17 cellular contexts compared by ENCODE assay signal in the genomic region with DNA sequence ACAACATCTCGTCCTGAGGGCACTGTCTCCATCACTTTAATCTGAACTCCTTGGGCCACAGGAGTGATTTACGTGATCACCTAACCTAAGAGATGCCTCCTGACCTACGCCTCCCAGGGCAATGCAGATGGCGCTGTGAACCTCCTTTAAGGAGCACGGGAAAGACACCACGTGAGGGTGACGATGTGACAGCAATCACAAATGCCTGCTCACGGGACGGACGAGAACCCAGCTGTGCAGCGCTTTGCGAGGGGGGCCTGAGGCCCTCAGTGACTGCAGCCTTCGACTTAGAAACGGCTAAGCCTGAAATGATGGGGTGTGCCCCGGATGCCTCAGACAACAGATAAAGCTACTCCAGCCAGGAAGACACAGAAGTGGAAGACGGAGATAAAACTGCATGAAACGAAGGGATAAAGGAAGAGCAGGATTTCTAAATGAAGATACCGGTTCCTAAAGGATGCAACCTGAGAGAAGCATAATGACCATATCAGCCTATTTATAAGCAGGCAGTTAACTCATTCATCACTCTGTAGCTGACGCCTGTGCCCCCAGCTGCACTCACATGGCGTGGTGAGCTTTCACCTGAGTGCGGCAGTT. TPM values are rescaled to one million over a fixed set of nuclear protein-coding genes. Genes with fewer than 3 reads are reported as not detected.
DNase-seq lines count a peak whose midpoint lies in the region; ATAC-seq, FAIRE-seq and TF ChIP-seq lines count a peak whose summit lies in the region.
"Had no signal": no experiment of that assay in that cellular context is flagged by ENCODE, and none has a peak within 500 bp of the region (broad histone marks: within the 10 kb centered on the region; RNA-seq: fewer than 3 reads in every experiment).

No MANE protein-coding gene starts in this region.

- ATAC-seq in activated CD8-positive, alpha-beta memory T cell treated with anti-CD3 and anti-CD28 coated beads, Interleukin-2, amount 10 ng/mL, durations not matched to agents 7 days and 5 days: no peak
- no peak for ATAC-seq in activated T-helper 17 cell treated with anti-CD3 and anti-CD28 coated beads, Interleukin-2, amount 50 U/mL, for 72 hours (replicated peaks)
- ATAC-seq in HG03135 (IDR thresholded peaks at IDR 0.05; ENCODE audit: unreplicated experiment): no peak
- ATAC-seq: HCT116 had no signal

- peaks cover 53% of the 10 kb centered on the region for H3K36me3 Mint-ChIP-seq in activated CD8-positive, alpha-beta memory T cell treated with anti-CD3 and anti-CD28 coated beads, Interleukin-2, amount 10 ng/mL, durations not matched to agents 7 days and 5 days
- H3K36me3 Mint-ChIP-seq in activated T-helper 17 cell treated with anti-CD3 and anti-CD28 coated beads, Interleukin-2, amount 50 U/mL, for 72 hours (ENCODE audit: low read depth): peaks cover 73% of the 10 kb centered on the region
- H3K36me3 Mint-ChIP-seq in nephron progenitor cell (ENCODE audit: low read depth): peaks cover 37% of the 10 kb centered on the region

- FAIRE-seq in H54 (lab: Jason Lieb, UNC): no peak
- FAIRE-seq: GM19239, H1 had no signal

- H3K4me3 Mint-ChIP-seq in activated CD8-positive, alpha-beta memory T cell treated with anti-CD3 and anti-CD28 coated beads, Interleukin-2, amount 10 ng/mL, durations not matched to agents 7 days and 5 days: no peak overlapping the region
- H3K4me3 Mint-ChIP-seq in activated T-helper 17 cell treated with anti-CD3 and anti-CD28 coated beads, Interleukin-2, amount 50 U/mL, for 72 hours: no peak overlapping the region
- H3K4me3 Mint-ChIP-seq in nephron progenitor cell: no peak overlapping the region
- H3K4me3 Mint-ChIP-seq: CD8-positive, alpha-beta memory T cell had no signal

- no peak for TF ChIP-seq CTCF in nephron progenitor cell (IDR thresholded peaks at IDR 0.05)

- H3K27ac ChIP-seq in KOPT-K1 (ENCODE audit: low read depth, low read length, poor library complexity, severe bottlenecking): peak overlapping the region; percentile 5
- H3K27ac ChIP-seq: BLaER1 had no signal

- no peaks in the 10 kb centered on the region for H3K9me3 Mint-ChIP-seq in activated CD8-positive, alpha-beta memory T cell treated with anti-CD3 and anti-CD28 coated beads, Interleukin-2, amount 10 ng/mL, durations not matched to agents 7 days and 5 days (ENCODE audit: low read depth)
- H3K9me3 Mint-ChIP-seq in activated T-helper 17 cell treated with anti-CD3 and anti-CD28 coated beads, Interleukin-2, amount 50 U/mL, for 72 hours: no peaks in the 10 kb centered on the region
- H3K9me3 Mint-ChIP-seq in nephron progenitor cell: no peaks in the 10 kb centered on the region
- H3K9me3 Mint-ChIP-seq: CD8-positive, alpha-beta memory T cell had no signal

- CTCF ChIA-PET in activated CD8-positive, alpha-beta memory T cell treated with anti-CD3 and anti-CD28 coated beads, Interleukin-2, amount 10 ng/mL, durations not matched to agents 7 days and 5 days (lab: Charles Lee): no interaction called here

- H3K9me3 ChIP-seq in KOPT-K1 (ENCODE audit: insufficient read depth, low read length, poor library complexity, severe bottlenecking): no peaks in the 10 kb centered on the region
- H3K9me3 ChIP-seq: BLaER1, Caco-2 had no signal

- no peaks in the 10 kb centered on the region for H3K27me3 Mint-ChIP-seq in activated CD8-positive, alpha-beta memory T cell treated with anti-CD3 and anti-CD28 coated beads, Interleukin-2, amount 10 ng/mL, durations not matched to agents 7 days and 5 days
- H3K27me3 Mint-ChIP-seq in activated T-helper 17 cell treated with anti-CD3 and anti-CD28 coated beads, Interleukin-2, amount 50 U/mL, for 72 hours: no peaks in the 10 kb centered on the region
- no peaks in the 10 kb centered on the region for H3K27me3 Mint-ChIP-seq in nephron progenitor cell (ENCODE audit: low read depth, poor library complexity)
- H3K27me3 Mint-ChIP-seq: CD8-positive, alpha-beta memory T cell had no signal

- H3K36me3 ChIP-seq in KOPT-K1 (ENCODE audit: insufficient read depth, low read length): peaks cover 78% of the 10 kb centered on the region

- H3K27ac Mint-ChIP-seq in activated CD8-positive, alpha-beta memory T cell treated with anti-CD3 and anti-CD28 coated beads, Interleukin-2, amount 10 ng/mL, durations not matched to agents 7 days and 5 days: peak overlapping the region; percentile 56
- peak overlapping the region; percentile 38 for H3K27ac Mint-ChIP-seq in activated T-helper 17 cell treated with anti-CD3 and anti-CD28 coated beads, Interleukin-2, amount 50 U/mL, for 72 hours
- H3K27ac Mint-ChIP-seq in nephron progenitor cell: peak overlapping the region; percentile 81
- H3K27ac Mint-ChIP-seq: CD8-positive, alpha-beta memory T cell had no signal

- no peaks in the 10 kb centered on the region for H3K4me1 Mint-ChIP-seq in activated CD8-positive, alpha-beta memory T cell treated with anti-CD3 and anti-CD28 coated beads, Interleukin-2, amount 10 ng/mL, durations not matched to agents 7 days and 5 days
- no peaks in the 10 kb centered on the region for H3K4me1 Mint-ChIP-seq in activated T-helper 17 cell treated with anti-CD3 and anti-CD28 coated beads, Interleukin-2, amount 50 U/mL, for 72 hours
- H3K4me1 Mint-ChIP-seq in nephron progenitor cell: peaks cover 15% of the 10 kb centered on the region
- H3K4me1 Mint-ChIP-seq: CD8-positive, alpha-beta memory T cell had no signal

- DNase-seq in activated CD8-positive, alpha-beta memory T cell treated with anti-CD3 and anti-CD28 coated beads, Interleukin-2, amount 10 ng/mL, durations not matched to agents 7 days and 5 days: no peak
- no peak for DNase-seq in activated CD8-positive, alpha-beta memory T cell treated with anti-CD3 and anti-CD28 coated beads, Interleukin-2, amount 50 U/mL, for 48 hours
- DNase-seq in nephron progenitor cell (no peak), H54 (ENCODE audit: insufficient read length, low spot score) (no peak)
- DNase-seq: 8988T; AML-193; Caco-2; CD8-positive, alpha-beta memory T cell; DND-41; GDM1 had no signal

- no peak for TF ChIP-seq POLR2A in H54 (IDR thresholded peaks at IDR 0.05; ENCODE audit: low read depth, low read length)

RNA-seq across cellular contexts. Expression of a gene that starts 13.9 kb away (rescaled TPM):
- 10 to 100 TPM; 60.0 to 60.4 TPM for total RNA-seq in activated CD8-positive, alpha-beta memory T cell treated with anti-CD3 and anti-CD28 coated beads, Interleukin-2, amount 10 ng/mL, durations not matched to agents 7 days and 5 days
- total RNA-seq in activated T-helper 17 cell treated with anti-CD3 and anti-CD28 coated beads, Interleukin-2, amount 50 U/mL, for 72 hours: 10 to 100 TPM; 51.8 to 56.8 TPM

RNA-seq across cellular contexts. Expression of a gene that starts 44.9 kb away (rescaled TPM):
- total RNA-seq in activated CD8-positive, alpha-beta memory T cell treated with anti-CD3 and anti-CD28 coated beads, Interleukin-2, amount 10 ng/mL, durations not matched to agents 7 days and 5 days: 10 to 100 TPM; 87.7 to 89.7 TPM
- 10 to 100 TPM; 41.5 to 59.9 TPM for total RNA-seq in activated T-helper 17 cell treated with anti-CD3 and anti-CD28 coated beads, Interleukin-2, amount 50 U/mL, for 72 hours
